ENCODE assay signal across 39 cellular contexts in genomic region chrX:129872524-129872923, GRCh38.
"Had no signal": no experiment of that assay in that cellular context is flagged by ENCODE, and none has a peak within 500 bp of the region (broad histone marks: within the 10 kb centered on the region; RNA-seq: fewer than 3 reads in every experiment).

No MANE protein-coding gene starts in this region.

- H3K27me3 ChIP-seq: ascending aorta, body of pancreas, brain microvascular endothelial cell, cardiac muscle cell had no signal

- H3K9me3 ChIP-seq: adrenal gland, ascending aorta, body of pancreas had no signal

- H3K36me3 ChIP-seq: adrenal gland, ascending aorta, brain microvascular endothelial cell, breast epithelium, cardiac muscle cell had no signal

- DNase-seq: activated effector memory CD4-positive, alpha-beta T cell treated with anti-CD3 and anti-CD28 coated beads, Interleukin-2, amount 50 U/mL, for 16 hours; activated effector memory CD4-positive, alpha-beta T cell treated with Interleukin-2 at 50 U/mL for 16 hours; activated gamma-delta T cell; activated gamma-delta T cell treated with Interleukin-2 at 50 U/mL for 16 hours; activated naive CD4-positive, alpha-beta T cell; activated naive CD4-positive, alpha-beta T cell treated with anti-CD3 and anti-CD28 coated beads for 36 hours; activated naive CD4-positive, alpha-beta T cell treated with anti-CD3 and anti-CD28 coated beads, Interleukin-2, amount 10 ng/mL, durations not matched to agents 7 days and 5 days; activated naive CD4-positive, alpha-beta T cell treated with anti-CD3 and anti-CD28 coated beads, Interleukin-2, amount 50 U/mL, for 16 hours; activated naive CD4-positive, alpha-beta T cell treated with Interleukin-2 at 50 U/mL for 16 hours; activated naive CD8-positive, alpha-beta T cell treated with anti-CD3 and anti-CD28 coated beads for 36 hours; activated naive CD8-positive, alpha-beta T cell treated with anti-CD3 and anti-CD28 coated beads, Interleukin-2, amount 10 ng/mL, durations not matched to agents 7 days and 5 days; activated naive CD8-positive, alpha-beta T cell treated with anti-CD3 and anti-CD28 coated beads, Interleukin-2, amount 50 U/mL, for 24 hours; activated T-cell treated with anti-CD3 and anti-CD28 coated beads, Interleukin-2, amount 50 U/mL, for 1 hour; activated T-cell treated with anti-CD3 and anti-CD28 coated beads, Interleukin-2, amount 50 U/mL, for 24 hours; activated T-cell treated with anti-CD3 and anti-CD28 coated beads, Interleukin-2, amount 50 U/mL, for 4 hours; activated T-cell treated with anti-CD3 and anti-CD28 coated beads, Interleukin-2, amount 50 U/mL, for 48 hours; activated T-cell treated with anti-CD3 and anti-CD28 coated beads, Interleukin-2, amount 50 U/mL, for 72 hours; adrenal gland; amniotic stem cell; amygdala; anterior cingulate cortex; aorta; body of pancreas; brain microvascular endothelial cell; caudate nucleus; central memory CD4-positive, alpha-beta T cell; cerebellar nuclear complex had no signal

- H3K4me1 ChIP-seq: adrenal gland, ascending aorta, body of pancreas, breast epithelium had no signal

- ATAC-seq: activated naive CD4-positive, alpha-beta T cell treated with anti-CD3 and anti-CD28 coated beads, Interleukin-2, amount 50 U/mL, for 72 hours; activated naive CD8-positive, alpha-beta T cell treated with anti-CD3 and anti-CD28 coated beads, Interleukin-2, amount 50 U/mL, for 24 hours; activated T-cell treated with anti-CD3 and anti-CD28 coated beads, Interleukin-2, amount 50 U/mL, for 4 hours; activated T-cell treated with anti-CD3 and anti-CD28 coated beads, Interleukin-2, amount 50 U/mL, for 72 hours; activated T-helper 17 cell treated with anti-CD3 and anti-CD28 coated beads, Interleukin-2, amount 50 U/mL, for 72 hours; body of pancreas had no signal

- FAIRE-seq: astrocyte had no signal

- H3K27ac ChIP-seq: adrenal gland, ascending aorta, body of pancreas, brain microvascular endothelial cell, breast epithelium, cardiac muscle cell had no signal

- H3K36me3 Mint-ChIP-seq: activated naive CD4-positive, alpha-beta T cell treated with anti-CD3 and anti-CD28 coated beads, Interleukin-2, amount 10 ng/mL, durations not matched to agents 7 days and 5 days; activated naive CD4-positive, alpha-beta T cell treated with anti-CD3 and anti-CD28 coated beads, Interleukin-2, amount 50 U/mL, for 24 hours; activated naive CD4-positive, alpha-beta T cell treated with anti-CD3 and anti-CD28 coated beads, Interleukin-2, amount 50 U/mL, for 72 hours; activated naive CD8-positive, alpha-beta T cell; activated naive CD8-positive, alpha-beta T cell treated with anti-CD3 and anti-CD28 coated beads for 36 hours; activated naive CD8-positive, alpha-beta T cell treated with anti-CD3 and anti-CD28 coated beads, Interleukin-2, amount 10 ng/mL, durations not matched to agents 7 days and 5 days; brain had no signal

- H3K27me3 Mint-ChIP-seq: activated naive CD4-positive, alpha-beta T cell treated with anti-CD3 and anti-CD28 coated beads, Interleukin-2, amount 50 U/mL, for 24 hours; activated naive CD8-positive, alpha-beta T cell; activated naive CD8-positive, alpha-beta T cell treated with anti-CD3 and anti-CD28 coated beads for 36 hours; activated naive CD8-positive, alpha-beta T cell treated with anti-CD3 and anti-CD28 coated beads, Interleukin-2, amount 50 U/mL, for 24 hours; activated T-helper 17 cell treated with anti-CD3 and anti-CD28 coated beads, Interleukin-2, amount 50 U/mL, for 72 hours; central memory CD8-positive, alpha-beta T cell had no signal

- H3K4me3 Mint-ChIP-seq: activated naive CD4-positive, alpha-beta T cell treated with anti-CD3 and anti-CD28 coated beads for 36 hours; activated naive CD4-positive, alpha-beta T cell treated with anti-CD3 and anti-CD28 coated beads, Interleukin-2, amount 10 ng/mL, durations not matched to agents 7 days and 5 days; activated naive CD4-positive, alpha-beta T cell treated with anti-CD3 and anti-CD28 coated beads, Interleukin-2, amount 50 U/mL, for 24 hours; activated naive CD8-positive, alpha-beta T cell; activated naive CD8-positive, alpha-beta T cell treated with anti-CD3 and anti-CD28 coated beads for 36 hours; activated naive CD8-positive, alpha-beta T cell treated with anti-CD3 and anti-CD28 coated beads, Interleukin-2, amount 10 ng/mL, durations not matched to agents 7 days and 5 days; activated naive CD8-positive, alpha-beta T cell treated with anti-CD3 and anti-CD28 coated beads, Interleukin-2, amount 50 U/mL, for 24 hours; activated T-cell treated with anti-CD3 and anti-CD28 coated beads, Interleukin-2, amount 50 U/mL, for 24 hours; activated T-cell treated with anti-CD3 and anti-CD28 coated beads, Interleukin-2, amount 50 U/mL, for 4 hours; activated T-cell treated with anti-CD3 and anti-CD28 coated beads, Interleukin-2, amount 50 U/mL, for 72 hours; activated T-helper 1 cell treated with anti-CD3 and anti-CD28 coated beads, Interleukin-12 subunit alpha, Interleukin-12 subunit beta, Interleukin-2, Interleukin-4 antibody, amounts not matched to agents 30 ng/mL and 10 ng/mL and 1 ng/mL, durations not matched to agents 14 hours and 24 hours and 36 hours; activated T-helper 17 cell treated with anti-CD3 and anti-CD28 coated beads, Interleukin-2, amount 50 U/mL, for 72 hours; brain; central memory CD8-positive, alpha-beta T cell had no signal

- H3K27ac Mint-ChIP-seq: activated naive CD4-positive, alpha-beta T cell treated with anti-CD3 and anti-CD28 coated beads for 36 hours; activated naive CD4-positive, alpha-beta T cell treated with anti-CD3 and anti-CD28 coated beads, Interleukin-2, amount 10 ng/mL, durations not matched to agents 7 days and 5 days; activated naive CD4-positive, alpha-beta T cell treated with anti-CD3 and anti-CD28 coated beads, Interleukin-2, amount 50 U/mL, for 24 hours; activated naive CD4-positive, alpha-beta T cell treated with anti-CD3 and anti-CD28 coated beads, Interleukin-2, amount 50 U/mL, for 72 hours; activated naive CD8-positive, alpha-beta T cell; activated naive CD8-positive, alpha-beta T cell treated with anti-CD3 and anti-CD28 coated beads for 36 hours; activated naive CD8-positive, alpha-beta T cell treated with anti-CD3 and anti-CD28 coated beads, Interleukin-2, amount 10 ng/mL, durations not matched to agents 7 days and 5 days; activated naive CD8-positive, alpha-beta T cell treated with anti-CD3 and anti-CD28 coated beads, Interleukin-2, amount 50 U/mL, for 24 hours; activated T-cell treated with anti-CD3 and anti-CD28 coated beads, Interleukin-2, amount 50 U/mL, for 24 hours; activated T-cell treated with anti-CD3 and anti-CD28 coated beads, Interleukin-2, amount 50 U/mL, for 72 hours; activated T-helper 1 cell treated with anti-CD3 and anti-CD28 coated beads, Interleukin-12 subunit alpha, Interleukin-12 subunit beta, Interleukin-2, Interleukin-4 antibody, amounts not matched to agents 30 ng/mL and 10 ng/mL and 1 ng/mL, durations not matched to agents 14 hours and 24 hours and 36 hours; activated T-helper 17 cell treated with anti-CD3 and anti-CD28 coated beads, Interleukin-2, amount 50 U/mL, for 72 hours; activated T-helper 2 cell treated with anti-CD3 and anti-CD28 coated beads, Interferon-gamma antibody, Interleukin-2, Interleukin-4, amounts not matched to agents 10 μg/mL and 5 μg/mL and 100 μg/mL, durations not matched to agents 14 hours and 24 hours and 36 hours; brain had no signal

- H3K9me3 Mint-ChIP-seq: activated naive CD4-positive, alpha-beta T cell treated with anti-CD3 and anti-CD28 coated beads for 36 hours; activated naive CD4-positive, alpha-beta T cell treated with anti-CD3 and anti-CD28 coated beads, Interleukin-2, amount 10 ng/mL, durations not matched to agents 7 days and 5 days; activated naive CD4-positive, alpha-beta T cell treated with anti-CD3 and anti-CD28 coated beads, Interleukin-2, amount 50 U/mL, for 24 hours; activated naive CD4-positive, alpha-beta T cell treated with anti-CD3 and anti-CD28 coated beads, Interleukin-2, amount 50 U/mL, for 72 hours; activated naive CD8-positive, alpha-beta T cell treated with anti-CD3 and anti-CD28 coated beads for 36 hours; activated naive CD8-positive, alpha-beta T cell treated with anti-CD3 and anti-CD28 coated beads, Interleukin-2, amount 10 ng/mL, durations not matched to agents 7 days and 5 days; activated naive CD8-positive, alpha-beta T cell treated with anti-CD3 and anti-CD28 coated beads, Interleukin-2, amount 50 U/mL, for 24 hours; activated T-cell treated with anti-CD3 and anti-CD28 coated beads, Interleukin-2, amount 50 U/mL, for 24 hours; activated T-cell treated with anti-CD3 and anti-CD28 coated beads, Interleukin-2, amount 50 U/mL, for 4 hours; activated T-cell treated with anti-CD3 and anti-CD28 coated beads, Interleukin-2, amount 50 U/mL, for 72 hours; activated T-helper 1 cell treated with anti-CD3 and anti-CD28 coated beads, Interleukin-12 subunit alpha, Interleukin-12 subunit beta, Interleukin-2, Interleukin-4 antibody, amounts not matched to agents 30 ng/mL and 10 ng/mL and 1 ng/mL, durations not matched to agents 14 hours and 24 hours and 36 hours; activated T-helper 17 cell treated with anti-CD3 and anti-CD28 coated beads, Interleukin-2, amount 50 U/mL, for 72 hours; activated T-helper 2 cell treated with anti-CD3 and anti-CD28 coated beads, Interferon-gamma antibody, Interleukin-2, Interleukin-4, amounts not matched to agents 10 μg/mL and 5 μg/mL and 100 μg/mL, durations not matched to agents 14 hours and 24 hours and 36 hours; central memory CD8-positive, alpha-beta T cell had no signal

- H3K4me1 Mint-ChIP-seq: activated naive CD4-positive, alpha-beta T cell treated with anti-CD3 and anti-CD28 coated beads, Interleukin-2, amount 10 ng/mL, durations not matched to agents 7 days and 5 days; activated naive CD4-positive, alpha-beta T cell treated with anti-CD3 and anti-CD28 coated beads, Interleukin-2, amount 50 U/mL, for 24 hours; activated naive CD8-positive, alpha-beta T cell treated with anti-CD3 and anti-CD28 coated beads, Interleukin-2, amount 10 ng/mL, durations not matched to agents 7 days and 5 days; activated naive CD8-positive, alpha-beta T cell treated with anti-CD3 and anti-CD28 coated beads, Interleukin-2, amount 50 U/mL, for 24 hours; activated T-helper 17 cell treated with anti-CD3 and anti-CD28 coated beads, Interleukin-2, amount 50 U/mL, for 72 hours; brain; central memory CD8-positive, alpha-beta T cell had no signal

- H3K4me3 ChIP-seq: adrenal gland, ascending aorta, body of pancreas, breast epithelium, cardiac muscle cell had no signal
